In genomic region chr6:90175627-90176538, GRCh38 we compare ENCODE assay signal across 8 cellular contexts.
DNase-seq lines count a peak whose midpoint lies in the region; ATAC-seq and TF ChIP-seq lines count a peak whose summit lies in the region.

No MANE protein-coding gene starts in this region.

- H3K27ac Mint-ChIP-seq in CD4-positive, alpha-beta memory T cell = peak overlapping the region in 6 of 7 donors; percentile 49 to 85 (median 74)
- H3K27ac Mint-ChIP-seq in nephron (peak overlapping the region; percentile 5 to 14 (median 13)), osteocyte (ENCODE audit: unreplicated experiment) (no peak overlapping the region)

- no peaks in the 10 kb centered on the region for H3K36me3 ChIP-seq in CD4-positive, alpha-beta memory T cell (ENCODE audit: insufficient read depth, low read length)

- no peak overlapping the region for H3K27ac ChIP-seq in CD4-positive, alpha-beta memory T cell (ENCODE audit: low read depth, low read length)

- intact Hi-C loops in CD4-positive, alpha-beta memory T cell (cut with micrococcal nuclease) = loop anchor here (5.0 kb wide), 1 partner anchor 69 kb away; no protein-coding TSS in a partner anchor

- POLR2A ChIA-PET in CD4-positive, alpha-beta memory T cell (lab: Charles Lee; ENCODE audit: partially characterized antibody) = interaction anchor here (1.9 to 2.4 kb wide), 2 partner anchors 92 to 108 kb away, joined by 5 to 6 read pairs; no protein-coding TSS in a partner anchor

- peak overlapping the region in 7 of 8 donors; percentile 17 to 79 (median 47) for H3K4me3 Mint-ChIP-seq in CD4-positive, alpha-beta memory T cell
- no peak overlapping the region for H3K4me3 Mint-ChIP-seq in nephron
- H3K4me3 Mint-ChIP-seq in osteocyte (ENCODE audit: unreplicated experiment) = no peak overlapping the region

- H3K4me1 ChIP-seq in CD4-positive, alpha-beta memory T cell (ENCODE audit: insufficient read depth, low read length) = peaks cover 44% of the 10 kb centered on the region

- CTCF ChIA-PET in CD4-positive, alpha-beta memory T cell (lab: Charles Lee; ENCODE audit: partially characterized antibody) = interaction anchor here (1.2 to 5.6 kb wide), 3 partner anchors 120 to 235 kb away, joined by 3 to 52 read pairs (median 4); no protein-coding TSS in a partner anchor

- no peaks in the 10 kb centered on the region for H3K9me3 ChIP-seq in CD4-positive, alpha-beta memory T cell (ENCODE audit: control insufficient read depth in 1 of 2, low read length in 2 of 2)

- peak in 2 of 5 donors; percentile 31 to 68 for DNase-seq in CD4-positive, alpha-beta memory T cell
- DNase-seq in activated CD8-positive, alpha-beta memory T cell treated with anti-CD3 and anti-CD28 coated beads for 48 hours (ENCODE audit: low read depth in 2 of 3, low spot score in 2 of 3) = peak in 2 of 3 experiments; percentile 40 to 46
- DNase-seq in KG1 (lab: John Stamatoyannopoulos, UW) (no peak), T1000 (lab: John Stamatoyannopoulos, UW) (no peak), NCI-H226 (no peak), osteocyte (ENCODE audit: extremely low spot score, unreplicated experiment) (no peak)

- TF ChIP-seq CTCF in nephron (IDR thresholded peaks at IDR 0.05; ENCODE audit: unreplicated experiment in 3 of 3) = no peak
- TF ChIP-seq CTCF in osteocyte (IDR thresholded peaks at IDR 0.05) = no peak

- H3K27me3 ChIP-seq in CD4-positive, alpha-beta memory T cell (ENCODE audit: insufficient read depth, low read length) = no peaks in the 10 kb centered on the region

- peaks cover 0 to 2% (median 0%) of the 10 kb centered on the region in 8 donors for H3K9me3 Mint-ChIP-seq in CD4-positive, alpha-beta memory T cell
- H3K9me3 Mint-ChIP-seq in nephron = peaks cover 10% of the 10 kb centered on the region
- no peaks in the 10 kb centered on the region for H3K9me3 Mint-ChIP-seq in osteocyte (ENCODE audit: unreplicated experiment)

- ATAC-seq in HG02981 (IDR thresholded peaks at IDR 0.05; ENCODE audit: unreplicated experiment) = peak; percentile 68

- H3K4me3 ChIP-seq in CD4-positive, alpha-beta memory T cell (ENCODE audit: low read length in 2 of 2) = no peak overlapping the region

- H3K36me3 Mint-ChIP-seq in CD4-positive, alpha-beta memory T cell = no peaks in the 10 kb centered on the region
- H3K36me3 Mint-ChIP-seq in nephron (ENCODE audit: low read depth) (peaks cover 14% of the 10 kb centered on the region), osteocyte (ENCODE audit: unreplicated experiment) (no peaks in the 10 kb centered on the region)

- H3K27me3 Mint-ChIP-seq in CD4-positive, alpha-beta memory T cell = no peaks in the 10 kb centered on the region
- H3K27me3 Mint-ChIP-seq in nephron (ENCODE audit: low read depth) (no peaks in the 10 kb centered on the region), osteocyte (ENCODE audit: unreplicated experiment) (peaks cover 44% of the 10 kb centered on the region)

- H3K4me1 Mint-ChIP-seq in CD4-positive, alpha-beta memory T cell = peaks cover 31 to 59% (median 45%) of the 10 kb centered on the region in 4 donors
- H3K4me1 Mint-ChIP-seq in nephron (peaks cover 24% of the 10 kb centered on the region), osteocyte (ENCODE audit: unreplicated experiment) (peaks cover 5% of the 10 kb centered on the region)

Comparison
In these comparisons a context has a peak if more than half of its experiments do, and no peak if none do; other contexts are left out.
1. DNase-seq: peak in activated CD8-positive, alpha-beta memory T cell treated with anti-CD3 and anti-CD28 coated beads for 48 hours (2 of 3); none in KG1 (single experiment), T1000 (single experiment), NCI-H226 (single experiment) and osteocyte (single experiment).
2. H3K4me3 Mint-ChIP-seq: peak in CD4-positive, alpha-beta memory T cell (7 of 8); none in nephron (0 of 3) and osteocyte (single experiment).